8 cellular contexts compared by ENCODE assay signal in genomic region chr18:9615280-9615797, GRCh38. TPM values are rescaled to one million over a fixed set of nuclear protein-coding genes. Genes with fewer than 3 reads are reported as not detected.
DNase-seq lines count a peak whose midpoint lies in the region; ATAC-seq and TF ChIP-seq lines count a peak whose summit lies in the region.

No MANE protein-coding gene starts in this region.

- H3K9me3 ChIP-seq in mucosa of stomach (ENCODE audit: control insufficient read depth, low read length): no peaks in the 10 kb centered on the region

- no peaks in the 10 kb centered on the region for H3K27me3 ChIP-seq in mucosa of stomach (ENCODE audit: control insufficient read depth, insufficient read depth, low read length)

- H3K4me3 Mint-ChIP-seq in chondrocyte (ENCODE audit: unreplicated experiment): peak overlapping the region; percentile 73

- ATAC-seq in HG03139 (IDR thresholded peaks at IDR 0.05; ENCODE audit: unreplicated experiment): no peak
- ATAC-seq in GM19395 (IDR thresholded peaks at IDR 0.05; ENCODE audit: unreplicated experiment): no peak

- H3K27ac Mint-ChIP-seq in chondrocyte (ENCODE audit: unreplicated experiment): peak overlapping the region; percentile 86

- peaks cover 32% of the 10 kb centered on the region for H3K4me1 ChIP-seq in mucosa of stomach (ENCODE audit: control insufficient read depth, insufficient read depth, low read length)

- peak overlapping the region; percentile 52 for H3K4me3 ChIP-seq in Jurkat, Clone E6-1 (ENCODE audit: low read length)
- H3K4me3 ChIP-seq in mucosa of stomach (ENCODE audit: low read length): peak overlapping the region; percentile 46

- peaks cover 61% of the 10 kb centered on the region for H3K4me1 Mint-ChIP-seq in chondrocyte (ENCODE audit: low read depth)

- peak; percentile 15 for DNase-seq in ACHN
- DNase-seq in Jurkat, Clone E6-1 (ENCODE audit: low read depth, low spot score): no peak
- DNase-seq in chondrocyte (ENCODE audit: low spot score): no peak
- DNase-seq in activated gamma-delta T cell (lab: John Stamatoyannopoulos, UW): no peak
- no peak for DNase-seq in NCI-H2107 treated with DMSO at 0.1 percent for 48 hours (lab: John Stamatoyannopoulos, UW; ENCODE audit: unreplicated experiment)

- in situ Hi-C loops in ACHN (cut with HindIII; ENCODE audit: low pct_ligation_motif_present, low pct_unique_long_range_greater_than_20kb, low sequenced_read_pairs): no loop called here

- peaks cover 6% of the 10 kb centered on the region for H3K36me3 ChIP-seq in mucosa of stomach (ENCODE audit: control insufficient read depth, insufficient read depth, low read length)

- H3K36me3 Mint-ChIP-seq in chondrocyte (ENCODE audit: low read depth): peaks cover 6% of the 10 kb centered on the region

- no peak for TF ChIP-seq CTCF in chondrocyte (IDR thresholded peaks at IDR 0.05)

- H3K9me3 Mint-ChIP-seq in chondrocyte (ENCODE audit: low read depth): no peaks in the 10 kb centered on the region

- peak overlapping the region; percentile 87 for H3K9ac ChIP-seq in mucosa of stomach (ENCODE audit: low read length)

- H3K27me3 Mint-ChIP-seq in chondrocyte (ENCODE audit: low read depth): no peaks in the 10 kb centered on the region

RNA-seq across cellular contexts. Expression of gene PPP4R1, which starts 1.0 kb away (rescaled TPM):
- polyA plus RNA-seq in Jurkat, Clone E6-1 (2012; ENCODE audit: insufficient read depth, insufficient read length): 55.7 TPM
- 105 to 110 TPM (median 108 TPM) in 3 replicates for total RNA-seq in chondrocyte
